In the genomic region with DNA sequence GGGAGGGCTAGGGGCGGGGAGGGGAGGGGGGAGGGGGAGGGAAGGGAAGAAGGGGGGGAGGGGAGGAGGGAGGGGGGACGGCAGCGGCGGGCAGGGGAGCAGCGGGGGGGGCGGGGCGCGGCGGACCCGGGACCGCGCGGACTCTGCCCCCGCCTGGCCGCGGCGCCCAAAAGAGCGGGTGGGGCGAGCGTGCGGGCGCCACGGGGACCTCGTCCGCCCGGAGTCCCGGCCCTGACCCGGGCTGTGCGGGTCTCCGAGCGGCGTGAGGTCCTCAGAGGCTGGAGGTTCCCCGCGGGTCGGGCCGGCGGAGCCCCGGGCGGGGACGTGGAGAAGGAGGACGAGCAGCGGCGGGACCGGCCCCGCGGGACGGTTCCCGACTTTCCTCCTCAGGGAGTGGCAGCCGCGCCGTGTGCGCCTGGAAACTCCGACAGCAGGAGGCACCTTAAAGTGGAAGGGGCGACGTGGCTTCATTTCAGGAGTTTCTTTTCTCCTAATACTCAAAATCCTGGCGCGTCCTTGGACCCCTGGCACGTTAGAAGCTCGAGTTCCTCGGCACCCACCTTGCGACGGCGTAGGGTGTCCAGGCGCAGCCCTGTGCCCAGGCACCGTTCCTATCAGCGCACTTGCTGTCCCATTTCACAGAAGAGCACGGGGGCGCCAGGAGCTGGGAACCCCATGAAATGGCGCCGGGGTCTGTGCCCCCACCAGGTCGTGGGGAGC, we compare ENCODE assay signal across 9 cellular contexts.
A peak's percentile ranks its signal among the peaks of the same experiment; 100 is the strongest.
DNase-seq lines count a peak whose midpoint lies in the region; ATAC-seq lines count a peak whose summit lies in the region.
"Had no signal": no experiment of that assay in that cellular context is flagged by ENCODE, and none has a peak within 500 bp of the region (broad histone marks: within the 10 kb centered on the region; RNA-seq: fewer than 3 reads in every experiment).

No MANE protein-coding gene starts in this region.

- H3K27ac ChIP-seq in substantia nigra (ENCODE audit: low read depth, low read length, poor library complexity, severe bottlenecking), result peak overlapping the region; percentile 82

- DNase-seq in NCI-H748 (lab: John Stamatoyannopoulos, UW; ENCODE audit: unreplicated experiment) (peak; percentile 9), NCI-H748 treated with DMSO at 0.1 percent for 48 hours (lab: John Stamatoyannopoulos, UW) (no peak), SW480 (ENCODE audit: low spot score) (peak; percentile 14), globus pallidus (ENCODE audit: low spot score) (peak; percentile 49), substantia nigra (lab: John Stamatoyannopoulos, UW) (peak in 12 of 49 donors; percentile 12 to 66 (median 56)), HuH-7 (ENCODE audit: low spot score) (no peak)
- DNase-seq in effector CD4-positive, alpha-beta T cell, result no peak
- DNase-seq: NCI-H446 had no signal

- no peak for ATAC-seq in GM21723 (IDR thresholded peaks at IDR 0.05; ENCODE audit: unreplicated experiment)

Comparison
In these comparisons a context has a peak if more than half of its experiments do, and no peak if none do; other contexts are left out.
1. DNase-seq: peak in NCI-H748 (single experiment), SW480 (single experiment) and globus pallidus (single experiment); none in NCI-H748 treated with DMSO at 0.1 percent for 48 hours (single experiment), effector CD4-positive, alpha-beta T cell (single experiment) and HuH-7 (single experiment).